11 cellular contexts compared by ENCODE assay signal in the genomic region with DNA sequence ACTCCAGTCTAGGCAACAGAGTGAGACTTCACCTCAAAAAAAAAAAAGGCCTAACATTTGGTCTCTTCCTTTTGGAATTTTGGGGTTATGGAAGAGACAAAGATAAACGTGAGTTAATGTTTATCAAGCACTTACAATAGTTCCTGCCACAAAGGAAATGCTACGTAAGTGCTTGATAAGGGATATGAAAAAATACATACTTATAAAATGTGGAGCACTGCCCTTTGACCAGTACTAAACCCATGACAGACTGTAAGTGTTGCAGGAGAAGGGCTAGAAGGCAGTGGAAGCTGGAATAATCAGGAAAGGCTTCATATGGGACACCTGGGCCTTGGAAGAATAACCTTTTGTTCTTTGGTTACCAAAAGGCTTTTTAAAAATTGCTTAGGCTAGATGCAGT.
"Had no signal": no experiment of that assay in that cellular context is flagged by ENCODE, and none has a peak within 500 bp of the region (broad histone marks: within the 10 kb centered on the region; RNA-seq: fewer than 3 reads in every experiment).

No MANE protein-coding gene starts in this region.

- H3K27me3 ChIP-seq: sigmoid colon had no signal

- H3K9me3 ChIP-seq: sigmoid colon had no signal

- H3K27ac ChIP-seq: coronary artery, sigmoid colon had no signal

- H3K27me3 Mint-ChIP-seq: naive thymus-derived CD8-positive, alpha-beta T cell; progenitor cell of endocrine pancreas had no signal

- H3K27ac Mint-ChIP-seq: activated CD8-positive, alpha-beta T cell treated with anti-CD3 and anti-CD28 coated beads, Interleukin-2, amount 10 ng/mL, durations not matched to agents 7 days and 5 days; progenitor cell of endocrine pancreas had no signal

- ATAC-seq: activated CD8-positive, alpha-beta T cell treated with anti-CD3 and anti-CD28 coated beads, Interleukin-2, amount 10 ng/mL, durations not matched to agents 7 days and 5 days; naive thymus-derived CD8-positive, alpha-beta T cell; stimulated activated naive CD8-positive, alpha-beta T cell treated with anti-CD3 and anti-CD28 coated beads, Interleukin-15, Interleukin-2, amounts not matched to agents 100 U/mL and 50 U/mL, for 24 hours had no signal

- DNase-seq: activated CD4-positive, alpha-beta T cell treated with anti-CD3 and anti-CD28 coated beads for 48 hours; activated CD8-positive, alpha-beta memory T cell treated with anti-CD3 and anti-CD28 coated beads, Interleukin-2, amount 50 U/mL, for 48 hours; activated CD8-positive, alpha-beta T cell treated with anti-CD3 and anti-CD28 coated beads, Interleukin-2, amount 10 ng/mL, durations not matched to agents 7 days and 5 days; erythroblast; naive thymus-derived CD8-positive, alpha-beta T cell; sigmoid colon; stimulated activated CD4-positive, alpha-beta T cell treated with anti-CD3 and anti-CD28 coated beads, Interleukin-4, amount 100 ng/mL, for 1 hour; stimulated activated CD8-positive, alpha-beta memory T cell treated with anti-CD3 and anti-CD28 coated beads, Interleukin-4, amount 100 ng/mL, for 48 hours; stimulated activated naive CD8-positive, alpha-beta T cell treated with anti-CD3 and anti-CD28 coated beads, Interleukin-15, Interleukin-2, amounts not matched to agents 100 U/mL and 50 U/mL, for 24 hours had no signal

- H3K4me1 ChIP-seq: sigmoid colon had no signal

- H3K4me3 Mint-ChIP-seq: activated CD8-positive, alpha-beta T cell treated with anti-CD3 and anti-CD28 coated beads, Interleukin-2, amount 10 ng/mL, durations not matched to agents 7 days and 5 days; naive thymus-derived CD8-positive, alpha-beta T cell had no signal

- H3K9me3 Mint-ChIP-seq: naive thymus-derived CD8-positive, alpha-beta T cell had no signal

- H3K4me3 ChIP-seq: coronary artery, sigmoid colon had no signal
